ENCODE assay signal across 22 cellular contexts in genomic region chr18:13482641-13482945, GRCh38.
DNase-seq lines count a peak whose midpoint lies in the region; ATAC-seq and TF ChIP-seq lines count a peak whose summit lies in the region.
"Had no signal": no experiment of that assay in that cellular context is flagged by ENCODE, and none has a peak within 500 bp of the region (broad histone marks: within the 10 kb centered on the region; RNA-seq: fewer than 3 reads in every experiment).

No MANE protein-coding gene starts in this region.

- H3K27ac Mint-ChIP-seq in CD4-positive, alpha-beta memory T cell = peak overlapping the region; percentile 3 to 87 (median 58)
- peak overlapping the region; percentile 34 for H3K27ac Mint-ChIP-seq in activated T-helper 17 cell treated with anti-CD3 and anti-CD28 coated beads, Interleukin-2, amount 50 U/mL, for 72 hours
- H3K27ac Mint-ChIP-seq in naive thymus-derived CD4-positive, alpha-beta T cell = peak overlapping the region; percentile 31 to 94 (median 87)
- no peak overlapping the region for H3K27ac Mint-ChIP-seq in chondrocyte (ENCODE audit: unreplicated experiment)
- H3K27ac Mint-ChIP-seq: activated CD4-positive, alpha-beta T cell treated with anti-CD3 and anti-CD28 coated beads, Interleukin-2, amount 10 ng/mL, durations not matched to agents 24 days and 14 days had no signal

- H3K9me3 Mint-ChIP-seq in CD4-positive, alpha-beta memory T cell = no peaks in the 10 kb centered on the region
- H3K9me3 Mint-ChIP-seq in activated T-helper 17 cell treated with anti-CD3 and anti-CD28 coated beads, Interleukin-2, amount 50 U/mL, for 72 hours = no peaks in the 10 kb centered on the region
- peaks cover 0 to 17% (median 2%) of the 10 kb centered on the region in 11 donors for H3K9me3 Mint-ChIP-seq in naive thymus-derived CD4-positive, alpha-beta T cell
- peaks cover 3% of the 10 kb centered on the region for H3K9me3 Mint-ChIP-seq in chondrocyte (ENCODE audit: low read depth)

- H3K4me3 Mint-ChIP-seq in CD4-positive, alpha-beta memory T cell = no peak overlapping the region
- H3K4me3 Mint-ChIP-seq in activated T-helper 17 cell treated with anti-CD3 and anti-CD28 coated beads, Interleukin-2, amount 50 U/mL, for 72 hours = no peak overlapping the region
- H3K4me3 Mint-ChIP-seq in naive thymus-derived CD4-positive, alpha-beta T cell = peak overlapping the region in 1 of 10 donors; percentile 9
- H3K4me3 Mint-ChIP-seq in chondrocyte (ENCODE audit: unreplicated experiment) = no peak overlapping the region
- H3K4me3 Mint-ChIP-seq: activated CD4-positive, alpha-beta T cell treated with anti-CD3 and anti-CD28 coated beads, Interleukin-2, amount 10 ng/mL, durations not matched to agents 24 days and 14 days had no signal

- no peaks in the 10 kb centered on the region for H3K4me1 ChIP-seq in CD4-positive, alpha-beta memory T cell (ENCODE audit: insufficient read depth, low read length)
- no peaks in the 10 kb centered on the region for H3K4me1 ChIP-seq in naive thymus-derived CD4-positive, alpha-beta T cell (ENCODE audit: control insufficient read depth in 2 of 2, insufficient read depth in 2 of 2, low read length in 2 of 2)
- H3K4me1 ChIP-seq: foreskin keratinocyte, right lobe of liver, tibial nerve had no signal

- H3K9me3 ChIP-seq in CD4-positive, alpha-beta memory T cell (ENCODE audit: control insufficient read depth in 1 of 2, low read length in 2 of 2) = no peaks in the 10 kb centered on the region
- H3K9me3 ChIP-seq in naive thymus-derived CD4-positive, alpha-beta T cell (ENCODE audit: control insufficient read depth in 2 of 3, low read length in 3 of 3) = peaks cover 0 to 3% (median 0%) of the 10 kb centered on the region in 3 experiments
- H3K9me3 ChIP-seq: ovary, right lobe of liver had no signal

- no peak overlapping the region for H3K4me3 ChIP-seq in CD4-positive, alpha-beta memory T cell (ENCODE audit: low read length in 2 of 2)
- no peak overlapping the region for H3K4me3 ChIP-seq in naive thymus-derived CD4-positive, alpha-beta T cell (ENCODE audit: low read length)
- H3K4me3 ChIP-seq: ovary, right lobe of liver, tibial nerve had no signal

- POLR2A ChIA-PET in CD4-positive, alpha-beta memory T cell (lab: Charles Lee; ENCODE audit: partially characterized antibody) = no interaction called here
- POLR2A ChIA-PET in naive thymus-derived CD4-positive, alpha-beta T cell (lab: Charles Lee) = no interaction called here

- H3K27ac ChIP-seq in CD4-positive, alpha-beta memory T cell (ENCODE audit: low read depth, low read length) = no peak overlapping the region
- H3K27ac ChIP-seq in naive thymus-derived CD4-positive, alpha-beta T cell (ENCODE audit: low read depth, low read length) = peak overlapping the region; percentile 50
- H3K27ac ChIP-seq: epithelial cell of prostate, foreskin keratinocyte, KMS-11, ovary, right lobe of liver, RWPE1, tibial nerve had no signal

- no peak for DNase-seq in CD4-positive, alpha-beta memory T cell
- DNase-seq in naive thymus-derived CD4-positive, alpha-beta T cell = no peak
- no peak for DNase-seq in chondrocyte (ENCODE audit: low spot score)
- DNase-seq in NCI-H187 (lab: John Stamatoyannopoulos, UW) = no peak
- DNase-seq: activated CD4-positive, alpha-beta T cell treated with anti-CD3 and anti-CD28 coated beads, Interleukin-2, amount 10 ng/mL, durations not matched to agents 24 days and 14 days; foreskin keratinocyte; hippocampal formation; kidney; mammary epithelial cell; NCI-H1092; NCI-H524; ovary; right lobe of liver; stimulated activated naive CD4-positive, alpha-beta T cell had no signal

- intact Hi-C loops in CD4-positive, alpha-beta memory T cell (cut with micrococcal nuclease) = no loop called here
- intact Hi-C loops in naive thymus-derived CD4-positive, alpha-beta T cell (cut with micrococcal nuclease) = no loop called here

- H3K27me3 Mint-ChIP-seq in CD4-positive, alpha-beta memory T cell = no peaks in the 10 kb centered on the region
- no peaks in the 10 kb centered on the region for H3K27me3 Mint-ChIP-seq in activated T-helper 17 cell treated with anti-CD3 and anti-CD28 coated beads, Interleukin-2, amount 50 U/mL, for 72 hours
- H3K27me3 Mint-ChIP-seq in naive thymus-derived CD4-positive, alpha-beta T cell = no peaks in the 10 kb centered on the region
- no peaks in the 10 kb centered on the region for H3K27me3 Mint-ChIP-seq in chondrocyte (ENCODE audit: low read depth)
- H3K27me3 Mint-ChIP-seq: activated CD4-positive, alpha-beta T cell treated with anti-CD3 and anti-CD28 coated beads, Interleukin-2, amount 10 ng/mL, durations not matched to agents 24 days and 14 days had no signal

- peaks cover 21 to 51% (median 29%) of the 10 kb centered on the region in 4 donors for H3K4me1 Mint-ChIP-seq in CD4-positive, alpha-beta memory T cell
- H3K4me1 Mint-ChIP-seq in activated T-helper 17 cell treated with anti-CD3 and anti-CD28 coated beads, Interleukin-2, amount 50 U/mL, for 72 hours = peaks cover 15% of the 10 kb centered on the region
- H3K4me1 Mint-ChIP-seq in naive thymus-derived CD4-positive, alpha-beta T cell = peaks cover 21 to 62% (median 45%) of the 10 kb centered on the region in 7 donors
- peaks cover 19% of the 10 kb centered on the region for H3K4me1 Mint-ChIP-seq in chondrocyte (ENCODE audit: low read depth)

- H3K27me3 ChIP-seq in CD4-positive, alpha-beta memory T cell (ENCODE audit: insufficient read depth, low read length) = no peaks in the 10 kb centered on the region
- no peaks in the 10 kb centered on the region for H3K27me3 ChIP-seq in naive thymus-derived CD4-positive, alpha-beta T cell (ENCODE audit: control insufficient read depth in 2 of 2, insufficient read depth in 2 of 2, low read length in 2 of 2)
- H3K27me3 ChIP-seq: foreskin keratinocyte, ovary, right lobe of liver, tibial nerve had no signal

- H3K36me3 Mint-ChIP-seq in CD4-positive, alpha-beta memory T cell = peaks cover 39 to 55% of the 10 kb centered on the region in 2 donors
- peaks cover 22% of the 10 kb centered on the region for H3K36me3 Mint-ChIP-seq in activated T-helper 17 cell treated with anti-CD3 and anti-CD28 coated beads, Interleukin-2, amount 50 U/mL, for 72 hours (ENCODE audit: low read depth)
- H3K36me3 Mint-ChIP-seq in naive thymus-derived CD4-positive, alpha-beta T cell = peaks cover 5 to 49% (median 29%) of the 10 kb centered on the region in 5 donors
- H3K36me3 Mint-ChIP-seq in chondrocyte (ENCODE audit: low read depth) = peaks cover 5% of the 10 kb centered on the region

- no peak for TF ChIP-seq CTCF in chondrocyte (IDR thresholded peaks at IDR 0.05)

- H3K36me3 ChIP-seq in CD4-positive, alpha-beta memory T cell (ENCODE audit: insufficient read depth, low read length) = peaks cover 9% of the 10 kb centered on the region
- H3K36me3 ChIP-seq in naive thymus-derived CD4-positive, alpha-beta T cell (ENCODE audit: control insufficient read depth in 2 of 3, insufficient read depth in 3 of 3, low read length in 3 of 3) = peaks cover 0 to 29% (median 0%) of the 10 kb centered on the region in 3 experiments
- H3K36me3 ChIP-seq: ovary, right lobe of liver, tibial nerve had no signal

- ATAC-seq in HG02840 (IDR thresholded peaks at IDR 0.05; ENCODE audit: low FRiP score, unreplicated experiment) (peak; percentile 18), HG03565 (IDR thresholded peaks at IDR 0.05; ENCODE audit: unreplicated experiment) (no peak)
- ATAC-seq in activated T-helper 17 cell treated with anti-CD3 and anti-CD28 coated beads, Interleukin-2, amount 50 U/mL, for 72 hours (replicated peaks) = no peak
- ATAC-seq in naive thymus-derived CD4-positive, alpha-beta T cell = no peak
- ATAC-seq: foreskin keratinocyte, HCT116 had no signal

- CTCF ChIA-PET in CD4-positive, alpha-beta memory T cell (lab: Charles Lee; ENCODE audit: partially characterized antibody) = no interaction called here
- CTCF ChIA-PET in naive thymus-derived CD4-positive, alpha-beta T cell (lab: Charles Lee) = interaction anchor here (1.0 to 1.4 kb wide), 2 partner anchors 92 to 266 kb away, joined by 3 read pairs; no protein-coding TSS in a partner anchor
